Comparison of ENCODE assay signal across 21 cellular contexts in the genomic region with DNA sequence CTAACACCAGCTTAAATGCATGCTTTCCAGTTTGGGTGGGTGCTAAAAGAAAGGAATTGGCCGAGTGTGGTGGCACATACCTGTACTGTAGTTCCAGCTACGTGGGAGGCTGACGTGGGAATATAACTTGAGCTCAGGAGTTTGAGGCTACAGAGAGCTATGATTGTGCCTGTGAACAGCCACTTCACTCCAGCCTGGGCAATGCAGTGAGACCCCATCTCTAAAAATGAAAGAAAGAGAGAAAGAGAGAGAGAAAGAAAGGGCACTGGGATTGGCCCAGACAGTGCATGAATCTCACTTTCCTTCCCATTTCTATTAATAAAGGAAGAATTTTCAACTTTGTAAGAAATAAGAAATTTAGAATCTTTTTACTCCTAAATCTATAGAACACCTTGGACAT.
A peak's percentile ranks its signal among the peaks of the same experiment; 100 is the strongest.
DNase-seq lines count a peak whose midpoint lies in the region; ATAC-seq, FAIRE-seq and TF ChIP-seq lines count a peak whose summit lies in the region.
"Had no signal": no experiment of that assay in that cellular context is flagged by ENCODE, and none has a peak within 500 bp of the region (broad histone marks: within the 10 kb centered on the region; RNA-seq: fewer than 3 reads in every experiment).

No MANE protein-coding gene starts in this region.

- H4K8ac ChIP-seq in H1 (ENCODE audit: extremely low read depth, insufficient read depth, low read length) (no peak overlapping the region), mesendoderm (ENCODE audit: low read depth, low read length) (no peak overlapping the region)

- TF ChIP-seq RAD21 in H1 (IDR thresholded peaks at IDR 0.05 in 1 of 2, conservative IDR thresholded peaks at IDR 0.05 in 1 of 2; ENCODE audit: low read depth in 2 of 2, low read length in 2 of 2): no peak

- peak overlapping the region; percentile 72; the same call in 1 of the 2 replicates for H2BK20ac ChIP-seq in H1 (ENCODE audit: low read length)

- H3K23ac ChIP-seq in H1 (ENCODE audit: insufficient read length) (no peak overlapping the region), mesendoderm (ENCODE audit: low read length) (no peak overlapping the region)

- H2AFZ ChIP-seq in H1 (ENCODE audit: low read length): no peak overlapping the region

- H2BK5ac ChIP-seq in H1 (ENCODE audit: low read depth, low read length): no peak overlapping the region
- H2BK5ac ChIP-seq in mesendoderm (ENCODE audit: low read length): no peak overlapping the region

- TF ChIP-seq CTCF in HEK293 (tag by site-specific recombination; IDR thresholded peaks at IDR 0.05) (no peak), WTC11 (IDR thresholded peaks at IDR 0.05) (no peak), H1 (IDR thresholded peaks at IDR 0.05; ENCODE audit: control extremely low read depth in 1 of 3, insufficient read depth in 1 of 3, low read depth in 1 of 3, low read length in 3 of 3) (no peak)

- no peaks in the 10 kb centered on the region for H3K36me3 ChIP-seq in HEK293 (ENCODE audit: control insufficient read depth in 2 of 2, insufficient read depth in 1 of 2, low read length in 2 of 2)
- no peaks in the 10 kb centered on the region for H3K36me3 ChIP-seq in H1 (ENCODE audit: control insufficient read depth in 2 of 4, insufficient read depth in 4 of 4, low read length in 3 of 4)
- no peaks in the 10 kb centered on the region for H3K36me3 ChIP-seq in mesendoderm (ENCODE audit: control insufficient read depth, insufficient read depth, low read length)
- H3K36me3 ChIP-seq: BLaER1 treated with 17β-estradiol and CSF1 and Interleukin-3, amounts not matched to agents 10 nM and 100 nM had no signal

- DNase-seq in WTC11 (ENCODE audit: low spot score): no peak
- DNase-seq in H1 (ENCODE audit: low read depth in 1 of 2, low spot score in 2 of 2): no peak
- no peak for DNase-seq in NCI-H774 (lab: John Stamatoyannopoulos, UW)
- no peak for DNase-seq in mesendoderm
- DNase-seq: AML-193; Caco-2; Calu3; CD4-positive, alpha-beta T cell; CD8-positive, alpha-beta T cell; DMS79 treated with DMSO at 0.1 percent for 48 hours; GF-D8 had no signal

- H3K23me2 ChIP-seq in H1 (ENCODE audit: low read depth, low read length): no peaks in the 10 kb centered on the region

- H3K79me2 ChIP-seq in H1 (ENCODE audit: control insufficient read depth in 1 of 2, insufficient read depth in 2 of 2, low read length in 2 of 2) (no peaks in the 10 kb centered on the region), mesendoderm (ENCODE audit: control insufficient read depth, insufficient read depth, low read length) (no peaks in the 10 kb centered on the region)

- H3K79me1 ChIP-seq in H1 (ENCODE audit: low read depth, low read length) (no peaks in the 10 kb centered on the region), mesendoderm (ENCODE audit: low read length) (no peaks in the 10 kb centered on the region)

- no peaks in the 10 kb centered on the region for H3K9me3 Mint-ChIP-seq in WTC11
- H3K9me3 Mint-ChIP-seq: CD4-positive, alpha-beta T cell; CD8-positive, alpha-beta T cell had no signal

- H3K27ac ChIP-seq in HEK293 (ENCODE audit: extremely low read depth, low read depth, low read length): no peak overlapping the region
- H3K27ac ChIP-seq in H1 (ENCODE audit: low read depth, low read length): no peak overlapping the region
- no peak overlapping the region for H3K27ac ChIP-seq in mesendoderm (ENCODE audit: low read depth, low read length)
- H3K27ac ChIP-seq: 22Rv1; A549; BLaER1 treated with 17β-estradiol and CSF1 and Interleukin-3, amounts not matched to agents 10 nM and 100 nM; C4-2B had no signal

- H4K91ac ChIP-seq in H1 (replicated peaks; ENCODE audit: insufficient read length, low read length): no peak overlapping the region

- TF ChIP-seq EP300 in H1 (IDR thresholded peaks at IDR 0.05; ENCODE audit: borderline replicate concordance in 1 of 2, low read depth in 2 of 2, low read length in 2 of 2): no peak

- H3K9me3 ChIP-seq in HEK293 (ENCODE audit: control insufficient read depth, insufficient read depth, low read depth, low read length): no peaks in the 10 kb centered on the region
- no peaks in the 10 kb centered on the region for H3K9me3 ChIP-seq in H1 (ENCODE audit: insufficient read depth in 2 of 2, low read depth in 1 of 2, low read length in 1 of 2)
- H3K9me3 ChIP-seq: A549; BLaER1 treated with 17β-estradiol and CSF1 and Interleukin-3, amounts not matched to agents 10 nM and 100 nM; Caco-2 had no signal

- FAIRE-seq in H1 (lab: Jason Lieb, UNC): no peak
- FAIRE-seq: A549, D721Med, G401.6, GM12891, GM19239 had no signal

- no peak overlapping the region for H4K5ac ChIP-seq in H1 (ENCODE audit: insufficient read length, low read depth, low read length)
- no peak overlapping the region for H4K5ac ChIP-seq in mesendoderm (ENCODE audit: low read length)

- no peak overlapping the region for H2BK12ac ChIP-seq in H1 (ENCODE audit: low read depth, low read length)

- ATAC-seq in WTC11: no peak
- ATAC-seq: A549; CD8-positive, alpha-beta T cell had no signal

- H3K14ac ChIP-seq in H1 (ENCODE audit: insufficient read length): no peak overlapping the region

- no peak overlapping the region for H2BK120ac ChIP-seq in H1 (replicated peaks; ENCODE audit: low read depth, low read length)
- H2BK120ac ChIP-seq in mesendoderm (ENCODE audit: low read depth, low read length): no peak overlapping the region

- peak overlapping the region; percentile 34; the same call in 1 of the 2 replicates for H2BK15ac ChIP-seq in H1 (ENCODE audit: low read length)
- H2BK15ac ChIP-seq in mesendoderm (replicated peaks; ENCODE audit: low read depth): no peak overlapping the region

- CTCF ChIA-PET in HEK293 (lab: Yijun Ruan, JAX): interaction anchor here (0.6 kb wide), 1 partner anchor 986 kb away, joined by 3 read pairs; no protein-coding TSS in a partner anchor
- CTCF ChIA-PET in WTC11 (lab: Charles Lee): no interaction called here
- CTCF ChIA-PET in H1 (lab: Charles Lee; ENCODE audit: partially characterized antibody): interaction anchor here (1.0 kb wide), 1 partner anchor 12 kb away, joined by 3 read pairs; no protein-coding TSS in a partner anchor

- no peak overlapping the region for H3K9ac ChIP-seq in H1 (replicated peaks in 1 of 4; ENCODE audit: extremely low read depth in 1 of 4, low read depth in 3 of 4, low read length in 3 of 4)
- H3K9ac ChIP-seq in mesendoderm (ENCODE audit: low read length): no peak overlapping the region
- H3K9ac ChIP-seq: BLaER1 treated with 17β-estradiol and CSF1 and Interleukin-3, amounts not matched to agents 10 nM and 100 nM had no signal

- no peaks in the 10 kb centered on the region for H3K36me3 Mint-ChIP-seq in WTC11
- H3K36me3 Mint-ChIP-seq: CD8-positive, alpha-beta T cell had no signal

- H3K56ac ChIP-seq in H1 (replicated peaks; ENCODE audit: insufficient read length, low read depth, low read length) (no peak overlapping the region), mesendoderm (ENCODE audit: low read length) (no peak overlapping the region)

- no peak overlapping the region for H3K4me3 Mint-ChIP-seq in WTC11
- H3K4me3 Mint-ChIP-seq: B cell; CD4-positive, alpha-beta T cell; CD8-positive, alpha-beta T cell had no signal

- H3K27me3 Mint-ChIP-seq in WTC11 (ENCODE audit: low read depth): no peaks in the 10 kb centered on the region
- H3K27me3 Mint-ChIP-seq: B cell; CD4-positive, alpha-beta T cell had no signal

- POLR2A ChIA-PET in HEK293 (lab: Yijun Ruan, JAX) (no interaction called here), WTC11 (lab: Charles Lee) (no interaction called here), H1 (lab: Charles Lee; ENCODE audit: partially characterized antibody) (no interaction called here)

- no peaks in the 10 kb centered on the region for H3K27me3 ChIP-seq in H1 (replicated peaks in 1 of 4; ENCODE audit: control insufficient read depth in 3 of 4, extremely low read depth in 1 of 4, insufficient read depth in 3 of 4, low read length in 3 of 4)
- no peaks in the 10 kb centered on the region for H3K27me3 ChIP-seq in mesendoderm (ENCODE audit: insufficient read depth, low read length, poor library complexity)

- TF ChIP-seq POLR2A in H1 (IDR thresholded peaks at IDR 0.05; ENCODE audit: control extremely low read depth in 1 of 2, low read depth in 2 of 2, low read length in 2 of 2): no peak

- H3K18ac ChIP-seq in H1 (ENCODE audit: extremely low read depth, low read length) (no peak overlapping the region), mesendoderm (ENCODE audit: low read length) (no peak overlapping the region)

- peaks cover 22% of the 10 kb centered on the region for H3K4me1 ChIP-seq in HEK293 (ENCODE audit: control insufficient read depth, insufficient read depth, low read length)
- H3K4me1 ChIP-seq in H1 (replicated peaks in 1 of 4; ENCODE audit: control insufficient read depth in 3 of 4, insufficient read depth in 4 of 4, low read length in 3 of 4): peaks cover 2 to 17% (median 9%) of the 10 kb centered on the region in 4 experiments
- H3K4me1 ChIP-seq in mesendoderm (ENCODE audit: control insufficient read depth, low read depth, low read length): peaks cover 3% of the 10 kb centered on the region

- peaks cover 48% of the 10 kb centered on the region for H3K4me1 Mint-ChIP-seq in WTC11
- H3K4me1 Mint-ChIP-seq: B cell had no signal

- H4K20me1 ChIP-seq in H1 (replicated peaks in 1 of 2; ENCODE audit: control insufficient read depth in 1 of 2, insufficient read depth in 2 of 2, low read length in 2 of 2): no peaks in the 10 kb centered on the region
- H4K20me1 ChIP-seq: BLaER1 treated with 17β-estradiol and CSF1 and Interleukin-3, amounts not matched to agents 10 nM and 100 nM had no signal

- H3K4me3 ChIP-seq in HEK293 (ENCODE audit: low read depth, low read length): no peak overlapping the region
- H3K4me3 ChIP-seq in H1 (ENCODE audit: extremely low read depth in 1 of 4, insufficient read depth in 2 of 4, low read depth in 3 of 4, low read length in 4 of 4): no peak overlapping the region
- H3K4me3 ChIP-seq in mesendoderm (ENCODE audit: low read length): no peak overlapping the region
- H3K4me3 ChIP-seq: A549; BLaER1 treated with 17β-estradiol and CSF1 and Interleukin-3, amounts not matched to agents 10 nM and 100 nM had no signal

- 91% methylated on average over 3 of the region's 3 CpGs; no CpG with 5 or more reads in 1 of the 2 experiments for WGBS in H1 (ENCODE audit: extremely low coverage in 1 of 2, insufficient coverage in 1 of 2, insufficient read length in 1 of 2, insufficient replicate concordance in 2 of 2, low coverage in 1 of 2, low lambda C conversion rate in 2 of 2, missing lambda C conversion rate in 1 of 2), 2 experiments
- no CpG with 5 or more reads among the region's 3 CpGs for WGBS in mesendoderm (ENCODE audit: extremely low coverage, insufficient coverage, low lambda C conversion rate)

- H3K4ac ChIP-seq in H1 (replicated peaks; ENCODE audit: insufficient read length, low read depth, low read length): no peak overlapping the region
- H3K4ac ChIP-seq in mesendoderm (ENCODE audit: low read depth, low read length): no peak overlapping the region

- H2AK5ac ChIP-seq in H1 (ENCODE audit: low read depth, low read length) (no peak overlapping the region), mesendoderm (ENCODE audit: low read length) (no peak overlapping the region)

- no peak overlapping the region; the same call in 1 of the 2 replicates for H3K27ac Mint-ChIP-seq in WTC11
- H3K27ac Mint-ChIP-seq: B cell; CD4-positive, alpha-beta T cell; CD8-positive, alpha-beta T cell had no signal

- H3K4me2 ChIP-seq in H1 (ENCODE audit: insufficient read depth in 1 of 2, low read depth in 2 of 2, low read length in 2 of 2): no peak overlapping the region
- no peak overlapping the region for H3K4me2 ChIP-seq in mesendoderm (ENCODE audit: low read length)
- H3K4me2 ChIP-seq: A549 had no signal
